Comparison of ENCODE assay signal across 8 cellular contexts in the genomic region with DNA sequence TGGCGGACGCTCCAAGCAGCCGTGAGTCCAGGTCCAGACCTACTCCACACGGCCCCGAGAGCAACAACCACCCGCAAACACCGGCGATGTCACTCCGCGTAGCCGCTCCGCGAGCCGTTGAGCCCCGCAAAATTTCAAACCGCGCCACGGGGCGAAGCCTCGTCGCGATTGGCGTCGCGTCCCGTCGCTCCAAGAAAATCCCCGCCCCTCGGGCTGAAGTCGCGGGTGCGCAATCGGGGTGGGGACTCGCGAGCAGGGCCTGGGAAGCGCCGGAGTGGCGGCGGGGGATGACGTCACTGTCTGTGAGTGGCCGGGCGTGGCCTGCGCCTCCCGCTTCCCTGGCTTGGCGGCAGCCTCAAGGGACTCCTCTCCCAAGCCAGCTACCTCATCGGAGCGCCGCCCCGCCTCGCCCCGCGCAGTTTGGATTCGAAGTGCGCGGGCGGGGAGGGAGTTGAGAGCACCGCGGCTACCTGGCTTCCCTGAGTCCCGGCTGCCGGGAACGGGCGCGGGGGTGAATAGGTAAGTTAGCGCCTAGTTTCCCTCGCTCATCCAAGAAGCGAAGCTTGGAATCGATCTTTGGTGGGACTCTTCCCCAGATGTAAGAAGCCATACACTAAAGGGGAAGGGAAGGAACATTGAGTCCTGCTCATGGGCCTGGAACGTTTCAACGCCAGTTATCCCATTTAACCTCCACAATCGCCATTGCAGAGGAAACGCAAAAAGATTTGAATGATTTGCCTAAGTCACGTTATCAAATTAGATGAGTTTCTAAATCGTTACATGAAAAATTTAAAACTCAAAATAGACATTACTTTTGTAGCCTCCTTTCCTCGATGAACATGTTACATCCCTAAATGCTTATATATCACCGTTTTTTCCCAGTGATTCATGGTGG. TPM values are rescaled to one million over a fixed set of nuclear protein-coding genes. Genes with fewer than 3 reads are reported as not detected.
DNase-seq lines count a peak whose midpoint lies in the region; ATAC-seq and TF ChIP-seq lines count a peak whose summit lies in the region.

A gene with protein sequence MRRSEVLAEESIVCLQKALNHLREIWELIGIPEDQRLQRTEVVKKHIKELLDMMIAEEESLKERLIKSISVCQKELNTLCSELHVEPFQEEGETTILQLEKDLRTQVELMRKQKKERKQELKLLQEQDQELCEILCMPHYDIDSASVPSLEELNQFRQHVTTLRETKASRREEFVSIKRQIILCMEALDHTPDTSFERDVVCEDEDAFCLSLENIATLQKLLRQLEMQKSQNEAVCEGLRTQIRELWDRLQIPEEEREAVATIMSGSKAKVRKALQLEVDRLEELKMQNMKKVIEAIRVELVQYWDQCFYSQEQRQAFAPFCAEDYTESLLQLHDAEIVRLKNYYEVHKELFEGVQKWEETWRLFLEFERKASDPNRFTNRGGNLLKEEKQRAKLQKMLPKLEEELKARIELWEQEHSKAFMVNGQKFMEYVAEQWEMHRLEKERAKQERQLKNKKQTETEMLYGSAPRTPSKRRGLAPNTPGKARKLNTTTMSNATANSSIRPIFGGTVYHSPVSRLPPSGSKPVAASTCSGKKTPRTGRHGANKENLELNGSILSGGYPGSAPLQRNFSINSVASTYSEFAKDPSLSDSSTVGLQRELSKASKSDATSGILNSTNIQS (minus strand): TSS at position 119 of the 895 bp plus-strand sequence. CDS start 118 bp downstream, at position 1.

- POLR2A ChIA-PET in activated CD4-positive, alpha-beta memory T cell treated with anti-CD3 and anti-CD28 coated beads for 36 hours (lab: Charles Lee): interaction anchor here (1.0 to 1.7 kb wide), 4 partner anchors 13 to 40 kb away, joined by 3 to 5 read pairs (median 4); a partner anchor contains a TSS

- peaks cover 2% of the 10 kb centered on the region for H3K27me3 Mint-ChIP-seq in activated CD4-positive, alpha-beta memory T cell treated with anti-CD3 and anti-CD28 coated beads for 36 hours

- peaks cover 0 to 13% (median 5%) of the 10 kb centered on the region in 4 donors for H3K36me3 ChIP-seq in right lobe of liver

- H3K9me3 ChIP-seq in right lobe of liver: no peaks in the 10 kb centered on the region

- H3K4me3 ChIP-seq in dorsolateral prefrontal cortex (peak within 1 kb of the TSS; percentile 68 to 99 (median 90)), right lobe of liver (peak within 1 kb of the TSS; percentile 72 to 78 (median 75))

- CTCF ChIA-PET in activated CD4-positive, alpha-beta memory T cell treated with anti-CD3 and anti-CD28 coated beads for 36 hours (lab: Charles Lee): interaction anchor here (1.0 to 1.2 kb wide), 3 partner anchors 61 to 64 kb away, joined by 3 to 4 read pairs (median 3); a partner anchor contains a TSS

- 2% methylated on average over 18 of the region's 75 CpGs for WGBS in right lobe of liver (ENCODE audit: insufficient coverage, low coverage, low lambda C conversion rate, missing lambda C conversion rate)

- H3K4me1 Mint-ChIP-seq in activated CD4-positive, alpha-beta memory T cell treated with anti-CD3 and anti-CD28 coated beads for 36 hours (ENCODE audit: low read depth): peaks cover 25% of the 10 kb centered on the region

- H3K27me3 ChIP-seq in dorsolateral prefrontal cortex (no peaks in the 10 kb centered on the region), right lobe of liver (no peaks in the 10 kb centered on the region)

- H3K4me3 Mint-ChIP-seq in activated CD4-positive, alpha-beta memory T cell treated with anti-CD3 and anti-CD28 coated beads for 36 hours: peak within 1 kb of the TSS; percentile 100

- H3K36me3 Mint-ChIP-seq in activated CD4-positive, alpha-beta memory T cell treated with anti-CD3 and anti-CD28 coated beads for 36 hours: peaks cover 30% of the 10 kb centered on the region

- TF ChIP-seq POLR2A in right lobe of liver (IDR thresholded peaks at IDR 0.05): peak; percentile 61

- no peaks in the 10 kb centered on the region for H3K9me3 Mint-ChIP-seq in activated CD4-positive, alpha-beta memory T cell treated with anti-CD3 and anti-CD28 coated beads for 36 hours

- H3K4me1 ChIP-seq in right lobe of liver: peaks cover 0 to 5% (median 2%) of the 10 kb centered on the region in 4 donors

- DNase-seq in CD1c-positive myeloid dendritic cell (ENCODE audit: extremely low spot score) (peak; percentile 99), NCI-H82 treated with DMSO at 0.1 percent for 48 hours (lab: John Stamatoyannopoulos, UW; ENCODE audit: unreplicated experiment) (peak; percentile 81), dorsolateral prefrontal cortex (peak; percentile 93 to 99 (median 98)), right lobe of liver (peak; percentile 99)
- peak; percentile 99 for DNase-seq in activated CD4-positive, alpha-beta memory T cell treated with anti-CD3 and anti-CD28 coated beads for 36 hours
- peak; percentile 95 to 98 for DNase-seq in stimulated activated CD4-positive, alpha-beta T cell treated with anti-CD3 and anti-CD28 coated beads, Interleukin-4, amount 100 ng/mL, for 4 hours

- peak within 1 kb of the TSS; percentile 98 for H3K27ac Mint-ChIP-seq in activated CD4-positive, alpha-beta memory T cell treated with anti-CD3 and anti-CD28 coated beads for 36 hours

- ATAC-seq in GM19438 (IDR thresholded peaks at IDR 0.05; ENCODE audit: low read depth, unreplicated experiment) (peak; percentile 93), HG03575 (IDR thresholded peaks at IDR 0.05; ENCODE audit: extremely low read depth, insufficient number of reproducible peaks, low FRiP score, unreplicated experiment) (peak; percentile 63), right lobe of liver (peak; percentile 99 to 100 (median 100))

- intact Hi-C loops in activated CD4-positive, alpha-beta memory T cell treated with anti-CD3 and anti-CD28 coated beads for 36 hours (cut with micrococcal nuclease): loop anchor here (1.0 to 2.0 kb wide), 3 partner anchors 28 to 59 kb away; a partner anchor contains a TSS
- intact Hi-C loops in dorsolateral prefrontal cortex (cut with DNase I): loop anchor here in 1 of 2 donors (2.0 kb wide), 1 partner anchor 34 kb away; no protein-coding TSS in a partner anchor
- intact Hi-C loops in right lobe of liver (cut with DNase I): no loop called here

- TF ChIP-seq CTCF in dorsolateral prefrontal cortex (IDR thresholded peaks at IDR 0.05 in 54 of 56, conservative IDR thresholded peaks at IDR 0.05 in 2 of 56; ENCODE audit: low read depth in 1 of 56, partially characterized antibody in 56 of 56) (peak in 23 of 56 donors; percentile 4 to 47 (median 20)), right lobe of liver (IDR thresholded peaks at IDR 0.05) (no peak)

- peak within 1 kb of the TSS in 57 of 59 donors; percentile 18 to 95 (median 82) for H3K27ac ChIP-seq in dorsolateral prefrontal cortex
- peak within 1 kb of the TSS; percentile 10 to 58 (median 49) for H3K27ac ChIP-seq in right lobe of liver

RNA-seq across cellular contexts. Expression of the gene that starts here (rescaled TPM):
- 100 to 1,000 TPM; 151 to 158 TPM for total RNA-seq in activated CD4-positive, alpha-beta memory T cell treated with anti-CD3 and anti-CD28 coated beads for 36 hours
- total RNA-seq in dorsolateral prefrontal cortex: 10 to 100 TPM in 94 of 120 experiments, 1 to 10 TPM in 26; 6.7 to 23.2 (median 13.5) TPM
- total RNA-seq in right lobe of liver: 1 to 10 TPM; 1.2 to 8.8 (median 4.3) TPM

Comparison
In these comparisons a context has a peak if more than half of its experiments do, and no peak if none do; other contexts are left out.
1. Peak in every context shown above with its lines: DNase-seq, ATAC-seq, H3K4me3 ChIP-seq and H3K27ac ChIP-seq.
2. RNA of the gene that starts here (total RNA-seq): 151 to 158 TPM in activated CD4-positive, alpha-beta memory T cell treated with anti-CD3 and anti-CD28 coated beads for 36 hours; 6.7 to 23.2 TPM in dorsolateral prefrontal cortex and 1.2 to 8.8 TPM in right lobe of liver; every median in the first group is over 4 times any median in the second.